29 cellular contexts compared by ENCODE assay signal in genomic region chr20:6232436-6232835, GRCh38.
"Had no signal": no experiment of that assay in that cellular context is flagged by ENCODE, and none has a peak within 500 bp of the region (broad histone marks: within the 10 kb centered on the region; RNA-seq: fewer than 3 reads in every experiment).

No MANE protein-coding gene starts in this region.

- H3K9me3 ChIP-seq: adrenal gland, body of pancreas, breast epithelium had no signal

- H3K27ac ChIP-seq: adrenal gland, body of pancreas, brain microvascular endothelial cell, breast epithelium, VCaP had no signal

- H3K36me3 ChIP-seq: adrenal gland, brain microvascular endothelial cell, breast epithelium had no signal

- DNase-seq: activated B cell treated with CpG ODN at 0.5 μM for 24 hours; activated CD4-positive, alpha-beta memory T cell treated with anti-CD3 and anti-CD28 coated beads for 36 hours; activated CD4-positive, alpha-beta T cell treated with anti-CD3 and anti-CD28 coated beads for 4 hours; activated CD4-positive, alpha-beta T cell treated with anti-CD3 and anti-CD28 coated beads, Interleukin-2, amount 10 ng/mL, durations not matched to agents 24 days and 14 days; activated CD4-positive, alpha-beta T cell treated with anti-CD3 and anti-CD28 coated beads, Interleukin-2, amount 50 U/mL, for 1 hour; activated CD4-positive, alpha-beta T cell treated with anti-CD3 and anti-CD28 coated beads, Interleukin-2, amount 50 U/mL, for 4 hours; activated CD4-positive, CD25-positive, alpha-beta regulatory T cell treated with anti-CD3 and anti-CD28 coated beads, Interleukin-2, amount 50 U/mL, for 72 hours; activated CD8-positive, alpha-beta memory T cell treated with anti-CD3 and anti-CD28 coated beads, Interleukin-2, amount 50 U/mL, for 4 hours; activated CD8-positive, alpha-beta T cell treated with anti-CD3 and anti-CD28 coated beads for 36 hours; activated effector memory CD4-positive, alpha-beta T cell treated with anti-CD3 and anti-CD28 coated beads, Interleukin-2, amount 50 U/mL, for 16 hours; activated gamma-delta T cell treated with Interleukin-2 at 50 U/mL for 16 hours; activated naive CD4-positive, alpha-beta T cell; activated naive CD4-positive, alpha-beta T cell treated with anti-CD3 and anti-CD28 coated beads for 36 hours; activated naive CD4-positive, alpha-beta T cell treated with anti-CD3 and anti-CD28 coated beads, Interleukin-2, amount 50 U/mL, for 16 hours; activated naive CD8-positive, alpha-beta T cell treated with anti-CD3 and anti-CD28 coated beads for 36 hours; activated T-cell treated with anti-CD3 and anti-CD28 coated beads for 4 hours; activated T-cell treated with anti-CD3 and anti-CD28 coated beads, Interleukin-2, amount 50 U/mL, for 1 hour; activated T-cell treated with anti-CD3 and anti-CD28 coated beads, Interleukin-2, amount 50 U/mL, for 4 hours; activated T-cell treated with anti-CD3 and anti-CD28 coated beads, Interleukin-2, amount 50 U/mL, for 72 hours; adrenal gland; amniotic stem cell; aorta; body of pancreas; brain microvascular endothelial cell; central memory CD4-positive, alpha-beta T cell; T-helper 2 cell; T-helper 9 cell had no signal

- H3K4me1 ChIP-seq: adrenal gland, body of pancreas, breast epithelium had no signal

- H3K27me3 ChIP-seq: adrenal gland, body of pancreas, brain microvascular endothelial cell, breast epithelium had no signal

- H3K4me3 ChIP-seq: adrenal gland, body of pancreas, breast epithelium had no signal
